Comparison of ENCODE assay signal across 1 cellular context in the genomic region with DNA sequence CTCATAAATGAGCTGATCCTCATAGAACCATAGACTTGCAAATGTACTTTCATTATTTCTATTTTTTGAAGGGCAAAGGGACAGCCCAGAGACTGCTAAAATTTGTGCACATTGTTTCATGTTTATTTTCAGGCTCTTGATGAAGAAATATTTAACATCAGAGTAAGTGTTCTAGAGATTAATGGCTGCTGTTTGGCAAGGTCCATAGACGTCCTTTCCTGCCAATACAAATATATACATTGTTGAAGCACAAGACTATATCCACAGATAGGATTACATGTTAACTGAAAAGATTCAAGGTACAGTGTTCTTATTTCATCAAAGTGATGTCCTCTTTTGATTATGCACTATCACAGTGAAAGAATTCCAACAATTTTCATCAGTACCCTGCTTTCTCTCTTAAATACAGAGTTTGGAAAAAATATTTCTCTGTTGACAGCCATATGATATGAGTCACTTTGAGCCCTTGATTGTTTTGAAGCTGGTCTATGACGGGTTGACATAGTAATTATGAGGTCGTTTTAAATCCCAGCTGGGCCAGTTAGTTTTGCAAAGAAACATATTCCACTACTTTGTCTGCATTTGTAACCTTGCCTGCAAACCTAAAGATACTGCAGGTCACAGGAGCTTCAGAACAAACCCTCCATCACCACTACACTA.
TF ChIP-seq lines count a peak whose summit lies in the region.

No MANE protein-coding gene starts in this region.

TF ChIP-seq in HEK293, 187 proteins besides CTCF, POLR2A, EP300 and RAD21 (continued from another document):
- TF ChIP-seq, protein P1, sequence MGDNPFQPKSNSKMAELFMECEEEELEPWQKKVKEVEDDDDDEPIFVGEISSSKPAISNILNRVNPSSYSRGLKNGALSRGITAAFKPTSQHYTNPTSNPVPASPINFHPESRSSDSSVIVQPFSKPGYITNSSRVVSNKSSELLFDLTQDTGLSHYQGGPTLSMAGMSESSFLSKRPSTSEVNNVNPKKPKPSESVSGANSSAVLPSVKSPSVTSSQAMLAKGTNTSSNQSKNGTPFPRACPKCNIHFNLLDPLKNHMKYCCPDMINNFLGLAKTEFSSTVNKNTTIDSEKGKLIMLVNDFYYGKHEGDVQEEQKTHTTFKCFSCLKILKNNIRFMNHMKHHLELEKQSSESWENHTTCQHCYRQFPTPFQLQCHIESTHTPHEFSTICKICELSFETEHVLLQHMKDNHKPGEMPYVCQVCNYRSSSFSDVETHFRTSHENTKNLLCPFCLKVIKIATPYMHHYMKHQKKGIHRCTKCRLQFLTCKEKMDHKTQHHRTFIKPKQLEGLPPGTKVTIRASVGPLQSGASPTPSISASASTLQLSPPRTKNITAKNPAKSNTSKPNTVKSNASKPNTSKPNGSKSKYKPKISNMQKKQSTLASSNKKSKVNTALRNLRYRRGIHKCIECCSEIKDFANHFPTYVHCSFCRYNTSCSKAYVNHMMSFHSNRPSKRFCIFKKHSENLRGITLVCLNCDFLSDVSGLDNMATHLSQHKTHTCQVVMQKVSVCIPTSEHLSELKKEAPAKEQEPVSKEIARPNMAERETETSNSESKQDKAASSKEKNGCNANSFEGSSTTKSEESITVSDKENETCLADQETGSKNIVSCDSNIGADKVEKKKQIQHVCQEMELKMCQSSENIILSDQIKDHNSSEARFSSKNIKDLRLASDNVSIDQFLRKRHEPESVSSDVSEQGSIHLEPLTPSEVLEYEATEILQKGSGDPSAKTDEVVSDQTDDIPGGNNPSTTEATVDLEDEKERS (tag by site-specific recombination; IDR thresholded peaks at IDR 0.05): no peak
TF ChIP-seq in HEK293: peak in this region for 5.
